Comparison of ENCODE assay signal across 8 cellular contexts in genomic region chr7:43905954-43906326, GRCh38. TPM values are rescaled to one million over a fixed set of nuclear protein-coding genes. Genes with fewer than 3 reads are reported as not detected.
DNase-seq lines count a peak whose midpoint lies in the region; ATAC-seq, FAIRE-seq and TF ChIP-seq lines count a peak whose summit lies in the region.

No MANE protein-coding gene starts in this region.

- no peak overlapping the region for H2AK5ac ChIP-seq in neuronal stem cell (ENCODE audit: low read depth, low read length)

- POLR2A ChIA-PET in AG04449 (lab: Yijun Ruan, JAX): interaction anchor here (1.2 kb wide), 1 partner anchor 37 kb away, joined by 3 read pairs; the partner anchor contains the start of gene MRPS24

- H4K91ac ChIP-seq in neuronal stem cell (ENCODE audit: low read depth, low read length, poor library complexity): no peak overlapping the region

- TF ChIP-seq CTCF in AG04449 (IDR thresholded peaks at IDR 0.05; ENCODE audit: insufficient read depth, low read length, missing control alignments): no peak

- no peak overlapping the region for H3K27ac ChIP-seq in neuronal stem cell (replicated peaks; ENCODE audit: low read length)

- H4K8ac ChIP-seq in neuronal stem cell (ENCODE audit: low read depth, low read length): no peak overlapping the region

- WGBS in neuronal stem cell (ENCODE audit: extremely low coverage in 2 of 2, insufficient read length in 2 of 2, insufficient replicate concordance in 1 of 2), 2 donors: no CpG with 5 or more reads among the region's 42 CpGs

- H3K4me3 ChIP-seq in AG04449 (ENCODE audit: low read depth, low read length) (peak overlapping the region; percentile 71), neuronal stem cell (ENCODE audit: low read length in 2 of 2) (peak overlapping the region; percentile 79 to 87)

- H3K79me1 ChIP-seq in neuronal stem cell (ENCODE audit: low read depth, low read length): no peaks in the 10 kb centered on the region

- H3K4me2 ChIP-seq in neuronal stem cell (ENCODE audit: insufficient read depth, low read length, poor library complexity, severe bottlenecking): peak overlapping the region; percentile 85

- H3K23ac ChIP-seq in neuronal stem cell (ENCODE audit: low read depth, low read length, poor library complexity): no peak overlapping the region

- no peak for FAIRE-seq in GM18507 (lab: Jason Lieb, UNC)
- no peak for FAIRE-seq in RCC 7860 (lab: Jason Lieb, UNC)

- peak overlapping the region; percentile 67 for H3K18ac ChIP-seq in neuronal stem cell (ENCODE audit: low read length)

- CTCF ChIA-PET in AG04449 (lab: Yijun Ruan, JAX): interaction anchor here (1.0 to 1.7 kb wide), 2 partner anchors 12 to 13 kb away, joined by 3 to 6 read pairs; no protein-coding TSS in a partner anchor
- CTCF ChIA-PET in activated naive CD4-positive, alpha-beta T cell treated with anti-CD3 and anti-CD28 coated beads, Interleukin-2, amount 10 ng/mL, durations not matched to agents 7 days and 5 days (lab: Charles Lee): no interaction called here

- H3K4me1 Mint-ChIP-seq in activated naive CD4-positive, alpha-beta T cell treated with anti-CD3 and anti-CD28 coated beads, Interleukin-2, amount 10 ng/mL, durations not matched to agents 7 days and 5 days: peaks cover 27% of the 10 kb centered on the region

- no peak overlapping the region for H2BK120ac ChIP-seq in neuronal stem cell (ENCODE audit: low read depth, low read length)

- H3K9me3 ChIP-seq in neuronal stem cell (replicated peaks in 1 of 2; ENCODE audit: control insufficient read depth in 2 of 2, insufficient read depth in 1 of 2, low read depth in 1 of 2, low read length in 2 of 2): no peaks in the 10 kb centered on the region

- H3K4me1 ChIP-seq in neuronal stem cell (ENCODE audit: control insufficient read depth in 2 of 2, insufficient read depth in 1 of 2, low read depth in 1 of 2, low read length in 2 of 2): peaks cover 1 to 9% of the 10 kb centered on the region in 2 donors

- no peak for DNase-seq in AG04449 (ENCODE audit: low read depth, low spot score)
- DNase-seq in GM18507 (ENCODE audit: extremely low spot score, insufficient read length, low read depth): peak; percentile 38
- DNase-seq in OCI-M1 (lab: John Stamatoyannopoulos, UW): peak; percentile 15
- DNase-seq in activated naive CD4-positive, alpha-beta T cell treated with anti-CD3 and anti-CD28 coated beads, Interleukin-2, amount 10 ng/mL, durations not matched to agents 7 days and 5 days: peak; percentile 43
- DNase-seq in globus pallidus (ENCODE audit: low spot score): peak; percentile 28
- no peak for DNase-seq in neuronal stem cell (ENCODE audit: low spot score)
- no peak for DNase-seq in RCC 7860 (ENCODE audit: low spot score)

- peaks cover 0 to 3% (median 0%) of the 10 kb centered on the region in 3 experiments for H3K27me3 ChIP-seq in neuronal stem cell (ENCODE audit: control insufficient read depth in 3 of 3, insufficient read depth in 3 of 3, low read depth in 1 of 3, low read length in 3 of 3)

- H2BK15ac ChIP-seq in neuronal stem cell (ENCODE audit: low read length): no peak overlapping the region

- H3K36me3 Mint-ChIP-seq in activated naive CD4-positive, alpha-beta T cell treated with anti-CD3 and anti-CD28 coated beads, Interleukin-2, amount 10 ng/mL, durations not matched to agents 7 days and 5 days: peaks cover 2% of the 10 kb centered on the region

- peak overlapping the region; percentile 96 for H2AFZ ChIP-seq in neuronal stem cell (ENCODE audit: low read length)

- no peaks in the 10 kb centered on the region for H3K9me3 Mint-ChIP-seq in activated naive CD4-positive, alpha-beta T cell treated with anti-CD3 and anti-CD28 coated beads, Interleukin-2, amount 10 ng/mL, durations not matched to agents 7 days and 5 days

- no peak overlapping the region for H2BK12ac ChIP-seq in neuronal stem cell (ENCODE audit: low read length)

- peak; percentile 20 for ATAC-seq in HG03064 (IDR thresholded peaks at IDR 0.05; ENCODE audit: low read depth, unreplicated experiment)

- no peak overlapping the region for H3K14ac ChIP-seq in neuronal stem cell (ENCODE audit: low read length)

- no peaks in the 10 kb centered on the region for H3K36me3 ChIP-seq in neuronal stem cell (replicated peaks in 1 of 2; ENCODE audit: control insufficient read depth in 2 of 2, insufficient read depth in 2 of 2, low read length in 2 of 2)

- H2BK5ac ChIP-seq in neuronal stem cell (ENCODE audit: low read length): no peak overlapping the region

- H3K9ac ChIP-seq in neuronal stem cell (ENCODE audit: low read depth, low read length, poor library complexity): peak overlapping the region; percentile 85

- H3K27ac Mint-ChIP-seq in activated naive CD4-positive, alpha-beta T cell treated with anti-CD3 and anti-CD28 coated beads, Interleukin-2, amount 10 ng/mL, durations not matched to agents 7 days and 5 days: peak overlapping the region; percentile 93

- H3K4ac ChIP-seq in neuronal stem cell (ENCODE audit: low read length): no peak overlapping the region

- peak overlapping the region; percentile 95 for H3K4me3 Mint-ChIP-seq in activated naive CD4-positive, alpha-beta T cell treated with anti-CD3 and anti-CD28 coated beads, Interleukin-2, amount 10 ng/mL, durations not matched to agents 7 days and 5 days

- H3K27me3 Mint-ChIP-seq in activated naive CD4-positive, alpha-beta T cell treated with anti-CD3 and anti-CD28 coated beads, Interleukin-2, amount 10 ng/mL, durations not matched to agents 7 days and 5 days: no peaks in the 10 kb centered on the region

RNA-seq across cellular contexts. Expression of gene URGCP, which starts 0.5 kb away (rescaled TPM):
- polyA plus RNA-seq in neuronal stem cell (2013, experiment 1 of 2): 8.0 TPM
- 9.4 TPM for polyA plus RNA-seq in neuronal stem cell (2013, experiment 2 of 2)

RNA-seq across cellular contexts. Expression of gene UBE2D4, which starts 20.3 kb away (rescaled TPM):
- 8.5 TPM for polyA plus RNA-seq in neuronal stem cell (2013, experiment 1 of 2)
- polyA plus RNA-seq in neuronal stem cell (2013, experiment 2 of 2): 8.8 TPM

RNA-seq across cellular contexts. Expression of gene MRPS24, which starts 36.6 kb away (rescaled TPM):
- polyA plus RNA-seq in neuronal stem cell (2013, experiment 1 of 2): 130 TPM
- 127 TPM for polyA plus RNA-seq in neuronal stem cell (2013, experiment 2 of 2)

Comparison
In these comparisons a context has a peak if more than half of its experiments do, and no peak if none do; other contexts are left out.
1. DNase-seq: peak in GM18507 (single experiment), OCI-M1 (single experiment), activated naive CD4-positive, alpha-beta T cell treated with anti-CD3 and anti-CD28 coated beads, Interleukin-2, amount 10 ng/mL, durations not matched to agents 7 days and 5 days (single experiment) and globus pallidus (single experiment); none in AG04449 (single experiment), neuronal stem cell (single experiment) and RCC 7860 (single experiment).